In genomic region chr3:98869391-98869790, GRCh38 we compare ENCODE assay signal across 18 cellular contexts. TPM values are rescaled to one million over a fixed set of nuclear protein-coding genes. Genes with fewer than 3 reads are reported as not detected.
DNase-seq lines count a peak whose midpoint lies in the region; ATAC-seq, FAIRE-seq and TF ChIP-seq lines count a peak whose summit lies in the region.
"Had no signal": no experiment of that assay in that cellular context is flagged by ENCODE, and none has a peak within 500 bp of the region (broad histone marks: within the 10 kb centered on the region; RNA-seq: fewer than 3 reads in every experiment).

No MANE protein-coding gene starts in this region.

- H3K79me2 ChIP-seq in endothelial cell of umbilical vein (ENCODE audit: control insufficient read depth, insufficient read depth, low read length) (peaks cover 52% of the 10 kb centered on the region), PC-9 (ENCODE audit: low read depth) (peaks cover 50% of the 10 kb centered on the region)

- H2BK120ac ChIP-seq in mesenchymal stem cell (ENCODE audit: low read depth, low read length) = no peak overlapping the region

- POLR2A ChIA-PET in endothelial cell of umbilical vein (lab: Charles Lee) (no interaction called here), PC-9 (lab: Charles Lee; ENCODE audit: unreplicated experiment) (no interaction called here)

- CTCF ChIA-PET in endothelial cell of umbilical vein (lab: Charles Lee) (no interaction called here), PC-9 (lab: Charles Lee) (no interaction called here)

- H3K9me2 ChIP-seq in PC-9 (ENCODE audit: insufficient read depth) = no peaks in the 10 kb centered on the region

- 97% methylated on average over 2 of the region's 3 CpGs for WGBS in mesenchymal stem cell

- no peak overlapping the region for H2BK15ac ChIP-seq in mesenchymal stem cell (ENCODE audit: low read depth, poor library complexity, severe bottlenecking)

- FAIRE-seq in endothelial cell of umbilical vein (lab: Jason Lieb, UNC) = no peak
- FAIRE-seq: A204.1, D721Med, G401.6, GM12891, GM19239 had no signal

- peak overlapping the region; percentile 11 to 18 for H3K27ac ChIP-seq in ascending aorta
- H3K27ac ChIP-seq in endothelial cell of umbilical vein (ENCODE audit: insufficient read depth, low read depth, low read length) = no peak overlapping the region
- peak overlapping the region; percentile 20 for H3K27ac ChIP-seq in mesenchymal stem cell (ENCODE audit: low read length, poor library complexity, severe bottlenecking)
- H3K27ac ChIP-seq in PC-9 = no peak overlapping the region
- H3K27ac ChIP-seq: C4-2B had no signal

- peaks cover 0 to 7% of the 10 kb centered on the region in 2 donors for H3K4me1 ChIP-seq in ascending aorta
- no peaks in the 10 kb centered on the region for H3K4me1 ChIP-seq in endothelial cell of umbilical vein (ENCODE audit: control insufficient read depth, extremely low read depth, insufficient read depth, low read length)
- H3K4me1 ChIP-seq in mesenchymal stem cell (ENCODE audit: control insufficient read depth, insufficient read depth, low read depth, low read length) = peaks cover 2% of the 10 kb centered on the region
- no peaks in the 10 kb centered on the region for H3K4me1 ChIP-seq in PC-9 (replicated peaks; ENCODE audit: insufficient read depth)

- H3F3A ChIP-seq in PC-9 (ENCODE audit: insufficient read depth, low read depth) = peaks cover 31% of the 10 kb centered on the region

- BruUV-seq in endothelial cell of umbilical vein (replicated peaks; lab: Mats Ljungman, UMichigan) = no TSS peak
- BruUV-seq in PC-9 (replicated peaks; lab: Mats Ljungman, UMichigan) = no TSS peak

- H2AFZ ChIP-seq in endothelial cell of umbilical vein (ENCODE audit: low read depth, low read length) = no peak overlapping the region
- no peak overlapping the region for H2AFZ ChIP-seq in mesenchymal stem cell (ENCODE audit: low read depth, low read length)
- H2AFZ ChIP-seq in PC-9 = no peak overlapping the region
- H2AFZ ChIP-seq: GM23338 had no signal

- H3K4me3 ChIP-seq in ascending aorta (no peak overlapping the region), endothelial cell of umbilical vein (replicated peaks in 1 of 3; ENCODE audit: insufficient read depth in 1 of 3, low read depth in 1 of 3, low read length in 3 of 3) (no peak overlapping the region), mesenchymal stem cell (ENCODE audit: insufficient read depth in 1 of 2, low read depth in 1 of 2, low read length in 2 of 2) (no peak overlapping the region), PC-9 (no peak overlapping the region)
- H3K4me3 ChIP-seq: GM23338 had no signal

- DNase-seq in ascending aorta (ENCODE audit: low spot score in 2 of 2) (no peak), endothelial cell of umbilical vein (ENCODE audit: low read depth, low spot score) (peak; percentile 74), mesenchymal stem cell (no peak), PC-9 (no peak)
- DNase-seq: AML-193; Caco-2; CD4-positive, alpha-beta T cell; HCEC 1CT; HFFc6 had no signal

- dilution Hi-C loops in endothelial cell of umbilical vein (cut with MboI; ENCODE audit: extremely low pct_ligation_motif_present, low sequenced_read_pairs) = no loop called here

- TF ChIP-seq CTCF in ascending aorta (IDR thresholded peaks at IDR 0.05) (no peak), endothelial cell of umbilical vein (IDR thresholded peaks at IDR 0.05; ENCODE audit: extremely low read depth in 1 of 2, insufficient read depth in 1 of 2, low read depth in 1 of 2, low read length in 2 of 2) (no peak), PC-9 (conservative IDR thresholded peaks at IDR 0.05) (no peak)

- H2BK5ac ChIP-seq in mesenchymal stem cell (ENCODE audit: low read depth, low read length, poor library complexity, severe bottlenecking) = no peak overlapping the region

- no peak overlapping the region for H2AK5ac ChIP-seq in mesenchymal stem cell (ENCODE audit: low read length, severe bottlenecking)

- H3K4ac ChIP-seq in mesenchymal stem cell (ENCODE audit: low read depth in 1 of 2, low read length in 2 of 2) = no peak overlapping the region

- H3K9me3 ChIP-seq in ascending aorta = no peaks in the 10 kb centered on the region
- no peaks in the 10 kb centered on the region for H3K9me3 ChIP-seq in endothelial cell of umbilical vein (replicated peaks; ENCODE audit: control insufficient read depth, insufficient read depth, low read length)
- H3K9me3 ChIP-seq in mesenchymal stem cell (ENCODE audit: control insufficient read depth, low read length) = peaks cover 5% of the 10 kb centered on the region
- peaks cover 17% of the 10 kb centered on the region for H3K9me3 ChIP-seq in PC-9 (ENCODE audit: insufficient read depth, low read depth)

- H4K20me1 ChIP-seq in endothelial cell of umbilical vein (replicated peaks; ENCODE audit: control insufficient read depth, extremely low read depth, insufficient read depth, low read length) (peaks cover 3% of the 10 kb centered on the region), PC-9 (ENCODE audit: insufficient read depth) (no peaks in the 10 kb centered on the region)

- no peak for ATAC-seq in HG02885 (IDR thresholded peaks at IDR 0.05; ENCODE audit: poor library complexity, unreplicated experiment)
- ATAC-seq in HG03135 (IDR thresholded peaks at IDR 0.05; ENCODE audit: unreplicated experiment) = no peak
- ATAC-seq: GM23338 had no signal

- intact Hi-C loops in ascending aorta (cut with DNase I) = no loop called here
- intact Hi-C loops in endothelial cell of umbilical vein (cut with micrococcal nuclease) = no loop called here
- intact Hi-C loops in PC-9 (cut with micrococcal nuclease; ENCODE audit: unreplicated experiment) = no loop called here

- H4K91ac ChIP-seq in mesenchymal stem cell (ENCODE audit: low read length) = no peak overlapping the region

- peaks cover 0 to 6% of the 10 kb centered on the region in 2 donors for H3K36me3 ChIP-seq in ascending aorta
- no peaks in the 10 kb centered on the region for H3K36me3 ChIP-seq in endothelial cell of umbilical vein (ENCODE audit: control insufficient read depth in 2 of 2, extremely low read depth in 1 of 2, insufficient read depth in 2 of 2, low read length in 2 of 2)
- H3K36me3 ChIP-seq in mesenchymal stem cell (ENCODE audit: control insufficient read depth in 1 of 2, insufficient read depth in 2 of 2, low read depth in 1 of 2, low read length in 2 of 2) = peaks cover 3 to 79% of the 10 kb centered on the region in 2 experiments
- peaks cover 64% of the 10 kb centered on the region for H3K36me3 ChIP-seq in PC-9 (ENCODE audit: low read depth)

- no peak overlapping the region for H3K14ac ChIP-seq in mesenchymal stem cell (ENCODE audit: low read length in 2 of 2)

- no peak for TF ChIP-seq POLR2A in endothelial cell of umbilical vein (IDR thresholded peaks at IDR 0.05; ENCODE audit: low read depth, low read length)

- no peak overlapping the region for H2BK12ac ChIP-seq in mesenchymal stem cell (ENCODE audit: low read length in 2 of 2)

- no peak overlapping the region for H3K9ac ChIP-seq in endothelial cell of umbilical vein (replicated peaks; ENCODE audit: extremely low read depth, insufficient read depth, low read length)
- H3K9ac ChIP-seq in mesenchymal stem cell (ENCODE audit: low read length) = peak overlapping the region; percentile 19

- H3K23ac ChIP-seq in mesenchymal stem cell (ENCODE audit: low read length in 2 of 2) = no peak overlapping the region

- H3K79me1 ChIP-seq in mesenchymal stem cell (replicated peaks; ENCODE audit: low read length, poor library complexity, severe bottlenecking) = no peaks in the 10 kb centered on the region

- H3K4me2 ChIP-seq in endothelial cell of umbilical vein (ENCODE audit: insufficient read depth, low read length) (no peak overlapping the region), mesenchymal stem cell (ENCODE audit: low read length, poor library complexity, severe bottlenecking) (no peak overlapping the region), PC-9 (no peak overlapping the region)
- H3K4me2 ChIP-seq: GM23338 had no signal

- H3K18ac ChIP-seq in mesenchymal stem cell (ENCODE audit: low read depth in 1 of 2, low read length in 2 of 2) = no peak overlapping the region

- H4K8ac ChIP-seq in mesenchymal stem cell (ENCODE audit: low read length) = no peak overlapping the region

- H3K9me1 ChIP-seq in endothelial cell of umbilical vein (replicated peaks; ENCODE audit: control insufficient read depth, extremely low read depth, insufficient read depth, low read length) = no peaks in the 10 kb centered on the region

- H3K27me3 ChIP-seq in ascending aorta (no peaks in the 10 kb centered on the region), endothelial cell of umbilical vein (ENCODE audit: control insufficient read depth in 2 of 2, insufficient read depth in 2 of 2, low read length in 2 of 2) (no peaks in the 10 kb centered on the region), mesenchymal stem cell (ENCODE audit: control insufficient read depth in 1 of 2, insufficient read depth in 1 of 2, low read length in 2 of 2) (no peaks in the 10 kb centered on the region), PC-9 (ENCODE audit: insufficient read depth, low read depth) (no peaks in the 10 kb centered on the region)

TF ChIP-seq in endothelial cell of umbilical vein, 7 proteins besides CTCF, POLR2A, EP300 and RAD21 (continues in another document):
- no peak for TF ChIP-seq GATA2 (IDR thresholded peaks at IDR 0.05; ENCODE audit: insufficient read depth, insufficient read length, low read depth, low read length)
- no peak for TF ChIP-seq MAX (IDR thresholded peaks at IDR 0.05; ENCODE audit: insufficient read depth, insufficient read length)
- TF ChIP-seq EZH2 (IDR thresholded peaks at IDR 0.05; ENCODE audit: borderline replicate concordance, low read depth, low read length, severe bottlenecking) = no peak
- TF ChIP-seq JUN (IDR thresholded peaks at IDR 0.05; ENCODE audit: borderline replicate concordance, insufficient read depth, insufficient read length, low read depth) = no peak
- no peak for TF ChIP-seq MYC (IDR thresholded peaks at IDR 0.05; ENCODE audit: low read depth, low read length)
- TF ChIP-seq POLR2AphosphoS5 (IDR thresholded peaks at IDR 0.05; ENCODE audit: insufficient read depth, low read depth, low read length) = no peak

RNA-seq across cellular contexts. Expression of gene DCBLD2, which starts 32.1 kb away (rescaled TPM):
- 16.3 TPM for total RNA-seq in ascending aorta
- total RNA-seq in endothelial cell of umbilical vein = 62.6 and 77.3 TPM in 2 replicates
- 27.7 and 28.7 TPM in 2 replicates for polyA plus RNA-seq in endothelial cell of umbilical vein
- polyA plus RNA-seq in endothelial cell of umbilical vein (2011; cell fraction: cytosol; rRNA removed) = 25.0 and 29.4 TPM in 2 replicates
- polyA plus RNA-seq in endothelial cell of umbilical vein (2011; cell fraction: nucleus; rRNA removed) = 80.8 and 86.7 TPM in 2 replicates
- polyA plus RNA-seq in endothelial cell of umbilical vein (2012) = 39.7 and 81.7 TPM in 2 replicates
- 114 and 128 TPM in 2 replicates for polyA minus RNA-seq in endothelial cell of umbilical vein
- polyA minus RNA-seq in endothelial cell of umbilical vein (2011; cell fraction: cytosol; rRNA and poly(A)+ RNA removed) = 12.7 TPM
- 142 and 205 TPM in 2 replicates for polyA minus RNA-seq in endothelial cell of umbilical vein (2011; cell fraction: nucleus; rRNA and poly(A)+ RNA removed)
- polyA plus RNA-seq in mesenchymal stem cell (2013, experiment 1 of 2) = 47.2 TPM
- polyA plus RNA-seq in mesenchymal stem cell (2013, experiment 2 of 2) = 46.5 TPM
- 83.1 and 112 TPM in 2 replicates for total RNA-seq in PC-9 (2021)

Comparison
In these comparisons a context has a peak if more than half of its experiments do, and no peak if none do; other contexts are left out.
1. H3K27ac ChIP-seq: peak in ascending aorta (2 of 2) and mesenchymal stem cell (single experiment); none in endothelial cell of umbilical vein (single experiment) and PC-9 (single experiment).